1 cellular context compared by ENCODE assay signal in the genomic region with DNA sequence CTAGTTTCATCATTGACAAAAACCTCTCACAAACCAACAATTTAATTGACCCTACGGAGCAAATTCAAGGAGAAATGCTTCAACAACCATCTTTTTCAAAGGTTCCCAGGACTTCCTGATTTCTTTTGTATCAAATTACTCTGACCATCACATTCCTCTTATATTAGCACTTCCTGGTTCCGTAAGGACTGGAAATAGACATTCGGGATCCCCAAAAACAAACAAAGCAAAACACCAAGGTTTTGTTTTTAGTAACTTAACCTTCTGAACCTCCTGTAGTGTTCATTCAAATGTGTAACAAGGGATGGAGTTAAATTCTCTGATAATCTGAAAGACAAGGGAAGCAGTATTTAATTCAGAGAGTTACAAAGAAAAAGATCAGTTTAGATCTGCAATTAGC.
TF ChIP-seq lines count a peak whose summit lies in the region.

No MANE protein-coding gene starts in this region.

TF ChIP-seq in GM23338, 12 proteins besides CTCF, POLR2A, EP300 and RAD21:
- TF ChIP-seq ZNF462 (CRISPR knock-in tag; IDR thresholded peaks at IDR 0.05) (no peak), JUNB (IDR thresholded peaks at IDR 0.05; ENCODE audit: unreplicated experiment) (no peak), STAT1 (IDR thresholded peaks at IDR 0.05; ENCODE audit: unreplicated experiment) (no peak), REST (IDR thresholded peaks at IDR 0.05; ENCODE audit: unreplicated experiment) (no peak), NANOG (IDR thresholded peaks at IDR 0.05; ENCODE audit: borderline replicate concordance) (no peak), CREB1 (CRISPR knock-in tag; IDR thresholded peaks at IDR 0.05; ENCODE audit: low read depth) (no peak), ZNF114 (CRISPR knock-in tag; IDR thresholded peaks at IDR 0.05) (no peak), ETS1 (IDR thresholded peaks at IDR 0.05) (no peak), POLR2AphosphoS5 (IDR thresholded peaks at IDR 0.05; ENCODE audit: low read depth) (no peak), EZH2phosphoT487 (IDR thresholded peaks at IDR 0.05; ENCODE audit: unreplicated experiment) (no peak), ZNF331 (CRISPR knock-in tag; IDR thresholded peaks at IDR 0.05; ENCODE audit: low read depth) (no peak), EZH2 (IDR thresholded peaks at IDR 0.05; ENCODE audit: low read depth, unreplicated experiment) (no peak)
